Comparison of ENCODE assay signal across 1 cellular context in genomic region chr1:37622131-37622530, GRCh38.
TF ChIP-seq lines count a peak whose summit lies in the region.

No MANE protein-coding gene starts in this region.

TF ChIP-seq in WTC11, 78 proteins besides CTCF, POLR2A, EP300 and RAD21 (continued from another document):
- TF ChIP-seq GTF2I (CRISPR knock-in tag; conservative IDR thresholded peaks at IDR 0.05) (no peak), USF1 (CRISPR knock-in tag; IDR thresholded peaks at IDR 0.05) (peak; percentile 62), PRDM15 (CRISPR knock-in tag; IDR thresholded peaks at IDR 0.05) (peak; percentile 52; the same call in 1 of the 2 replicates)
